In genomic region chr9:128929560-128929959, GRCh38 we compare ENCODE assay signal across 2 cellular contexts.
TF ChIP-seq lines count a peak whose summit lies in the region.

No MANE protein-coding gene starts in this region.

TF ChIP-seq in HEK293, 187 proteins besides CTCF, POLR2A, EP300 and RAD21:
- peak; percentile 100 for TF ChIP-seq ZNF510 (tag by site-specific recombination; IDR thresholded peaks at IDR 0.05; ENCODE audit: insufficient replicate concordance)
- TF ChIP-seq ZBTB11 (tag by site-specific recombination; conservative IDR thresholded peaks at IDR 0.05; ENCODE audit: low read depth): no peak

TF ChIP-seq in K562, 482 proteins besides CTCF, POLR2A, EP300 and RAD21:
- TF ChIP-seq, protein P1, sequence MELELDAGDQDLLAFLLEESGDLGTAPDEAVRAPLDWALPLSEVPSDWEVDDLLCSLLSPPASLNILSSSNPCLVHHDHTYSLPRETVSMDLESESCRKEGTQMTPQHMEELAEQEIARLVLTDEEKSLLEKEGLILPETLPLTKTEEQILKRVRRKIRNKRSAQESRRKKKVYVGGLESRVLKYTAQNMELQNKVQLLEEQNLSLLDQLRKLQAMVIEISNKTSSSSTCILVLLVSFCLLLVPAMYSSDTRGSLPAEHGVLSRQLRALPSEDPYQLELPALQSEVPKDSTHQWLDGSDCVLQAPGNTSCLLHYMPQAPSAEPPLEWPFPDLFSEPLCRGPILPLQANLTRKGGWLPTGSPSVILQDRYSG (tag; conservative IDR thresholded peaks at IDR 0.05; ENCODE audit: low read depth): no peak
- TF ChIP-seq MEIS2 (IDR thresholded peaks at IDR 0.05; ENCODE audit: partially characterized antibody) (no peak), ZMIZ1 (IDR thresholded peaks at IDR 0.05; ENCODE audit: low read depth in 2 of 2, low read length in 2 of 2) (no peak), ZBTB8A (IDR thresholded peaks at IDR 0.05; ENCODE audit: partially characterized antibody) (no peak), LEF1 (IDR thresholded peaks at IDR 0.05) (no peak), U2AF1 (optimal IDR thresholded peaks at IDR 0.05; ENCODE audit: low read depth, low read length) (no peak), ZNF583 (CRISPR knock-in tag; IDR thresholded peaks at IDR 0.05) (no peak), ZNF695 (CRISPR knock-in tag; IDR thresholded peaks at IDR 0.05) (no peak), POLR3G (IDR thresholded peaks at IDR 0.05; ENCODE audit: extremely low read depth, insufficient read length, insufficient replicate concordance) (no peak), TFAP4 (CRISPR knock-in tag; IDR thresholded peaks at IDR 0.05; ENCODE audit: borderline replicate concordance) (no peak), MTA1 (IDR thresholded peaks at IDR 0.05; ENCODE audit: borderline replicate concordance) (no peak)
- TF ChIP-seq, protein P2, sequence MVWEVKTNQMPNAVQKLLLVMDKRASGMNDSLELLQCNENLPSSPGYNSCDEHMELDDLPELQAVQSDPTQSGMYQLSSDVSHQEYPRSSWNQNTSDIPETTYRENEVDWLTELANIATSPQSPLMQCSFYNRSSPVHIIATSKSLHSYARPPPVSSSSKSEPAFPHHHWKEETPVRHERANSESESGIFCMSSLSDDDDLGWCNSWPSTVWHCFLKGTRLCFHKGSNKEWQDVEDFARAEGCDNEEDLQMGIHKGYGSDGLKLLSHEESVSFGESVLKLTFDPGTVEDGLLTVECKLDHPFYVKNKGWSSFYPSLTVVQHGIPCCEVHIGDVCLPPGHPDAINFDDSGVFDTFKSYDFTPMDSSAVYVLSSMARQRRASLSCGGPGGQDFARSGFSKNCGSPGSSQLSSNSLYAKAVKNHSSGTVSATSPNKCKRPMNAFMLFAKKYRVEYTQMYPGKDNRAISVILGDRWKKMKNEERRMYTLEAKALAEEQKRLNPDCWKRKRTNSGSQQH (CRISPR knock-in tag; IDR thresholded peaks at IDR 0.05): no peak
- TF ChIP-seq, protein P3, sequence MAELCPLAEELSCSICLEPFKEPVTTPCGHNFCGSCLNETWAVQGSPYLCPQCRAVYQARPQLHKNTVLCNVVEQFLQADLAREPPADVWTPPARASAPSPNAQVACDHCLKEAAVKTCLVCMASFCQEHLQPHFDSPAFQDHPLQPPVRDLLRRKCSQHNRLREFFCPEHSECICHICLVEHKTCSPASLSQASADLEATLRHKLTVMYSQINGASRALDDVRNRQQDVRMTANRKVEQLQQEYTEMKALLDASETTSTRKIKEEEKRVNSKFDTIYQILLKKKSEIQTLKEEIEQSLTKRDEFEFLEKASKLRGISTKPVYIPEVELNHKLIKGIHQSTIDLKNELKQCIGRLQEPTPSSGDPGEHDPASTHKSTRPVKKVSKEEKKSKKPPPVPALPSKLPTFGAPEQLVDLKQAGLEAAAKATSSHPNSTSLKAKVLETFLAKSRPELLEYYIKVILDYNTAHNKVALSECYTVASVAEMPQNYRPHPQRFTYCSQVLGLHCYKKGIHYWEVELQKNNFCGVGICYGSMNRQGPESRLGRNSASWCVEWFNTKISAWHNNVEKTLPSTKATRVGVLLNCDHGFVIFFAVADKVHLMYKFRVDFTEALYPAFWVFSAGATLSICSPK (IDR thresholded peaks at IDR 0.05; ENCODE audit: borderline replicate concordance): no peak
